26 cellular contexts compared by ENCODE assay signal in genomic region chr10:26221571-26221970, GRCh38. TPM values are rescaled to one million over a fixed set of nuclear protein-coding genes. Genes with fewer than 3 reads are reported as not detected.
"Had no signal": no experiment of that assay in that cellular context is flagged by ENCODE, and none has a peak within 500 bp of the region (broad histone marks: within the 10 kb centered on the region; RNA-seq: fewer than 3 reads in every experiment).

No MANE protein-coding gene starts in this region.

- H3K4me3 ChIP-seq: ovary, psoas muscle, stomach, testis had no signal

- H3K27me3 ChIP-seq: ovary, testis had no signal

- H3K27ac ChIP-seq: ovary, psoas muscle, stomach, testis had no signal

- DNase-seq: activated CD4-positive, alpha-beta T cell treated with anti-CD3 and anti-CD28 coated beads for 48 hours; activated CD4-positive, CD25-positive, alpha-beta regulatory T cell; activated CD8-positive, alpha-beta T cell treated with anti-CD3 and anti-CD28 coated beads for 36 hours; activated naive CD4-positive, alpha-beta T cell treated with Interleukin-2 at 50 U/mL for 16 hours; activated naive CD8-positive, alpha-beta T cell treated with anti-CD3 and anti-CD28 coated beads, Interleukin-2, amount 10 ng/mL, durations not matched to agents 7 days and 5 days; activated T-cell treated with anti-CD3 and anti-CD28 coated beads, Interleukin-2, amount 50 U/mL, for 24 hours; amygdala; central memory CD4-positive, alpha-beta T cell; dorsolateral prefrontal cortex; foreskin melanocyte; glutamatergic neuron; kidney glomerular epithelial cell; left ventricle myocardium superior; ovary; psoas muscle; right cardiac atrium; stimulated activated CD4-positive, alpha-beta T cell treated with anti-CD3 and anti-CD28 coated beads, Interleukin-15, amount 100 ng/mL, for 24 hours; stimulated activated CD4-positive, alpha-beta T cell treated with anti-CD3 and anti-CD28 coated beads, Interleukin-4, amount 100 ng/mL, for 1 hour; stomach; T-helper 1 cell; T-helper 9 cell; testis had no signal

- H3K4me1 ChIP-seq: psoas muscle had no signal

- H3K9me3 ChIP-seq: psoas muscle, stomach, testis had no signal

- H3K36me3 Mint-ChIP-seq: type B pancreatic cell had no signal

- H3K4me3 Mint-ChIP-seq: activated CD8-positive, alpha-beta T cell treated with anti-CD3 and anti-CD28 coated beads for 36 hours; activated naive CD8-positive, alpha-beta T cell treated with anti-CD3 and anti-CD28 coated beads, Interleukin-2, amount 10 ng/mL, durations not matched to agents 7 days and 5 days; activated T-cell treated with anti-CD3 and anti-CD28 coated beads, Interleukin-2, amount 50 U/mL, for 24 hours; type B pancreatic cell had no signal

- H3K36me3 ChIP-seq: ovary, stomach had no signal

- H3K27ac Mint-ChIP-seq: activated CD8-positive, alpha-beta T cell treated with anti-CD3 and anti-CD28 coated beads for 36 hours; activated naive CD8-positive, alpha-beta T cell treated with anti-CD3 and anti-CD28 coated beads, Interleukin-2, amount 10 ng/mL, durations not matched to agents 7 days and 5 days; activated T-cell treated with anti-CD3 and anti-CD28 coated beads, Interleukin-2, amount 50 U/mL, for 24 hours; activated T-helper 2 cell treated with anti-CD3 and anti-CD28 coated beads, Interferon-gamma antibody, Interleukin-2, Interleukin-4, amounts not matched to agents 10 μg/mL and 5 μg/mL and 100 μg/mL, durations not matched to agents 14 hours and 24 hours and 36 hours; type B pancreatic cell had no signal

- H3K9me3 Mint-ChIP-seq: activated CD8-positive, alpha-beta T cell treated with anti-CD3 and anti-CD28 coated beads for 36 hours; activated naive CD8-positive, alpha-beta T cell treated with anti-CD3 and anti-CD28 coated beads, Interleukin-2, amount 10 ng/mL, durations not matched to agents 7 days and 5 days; activated T-cell treated with anti-CD3 and anti-CD28 coated beads, Interleukin-2, amount 50 U/mL, for 24 hours; activated T-helper 2 cell treated with anti-CD3 and anti-CD28 coated beads, Interferon-gamma antibody, Interleukin-2, Interleukin-4, amounts not matched to agents 10 μg/mL and 5 μg/mL and 100 μg/mL, durations not matched to agents 14 hours and 24 hours and 36 hours; type B pancreatic cell had no signal

- ATAC-seq: activated CD8-positive, alpha-beta T cell treated with anti-CD3 and anti-CD28 coated beads for 36 hours; left ventricle myocardium superior; psoas muscle; right cardiac atrium had no signal

RNA-seq across cellular contexts. Expression of gene GAD2, which starts 5.0 kb away (rescaled TPM):
- total RNA-seq: activated CD8-positive, alpha-beta T cell treated with anti-CD3 and anti-CD28 coated beads for 36 hours; activated naive CD8-positive, alpha-beta T cell treated with anti-CD3 and anti-CD28 coated beads, Interleukin-2, amount 10 ng/mL, durations not matched to agents 7 days and 5 days; activated T-helper 2 cell treated with anti-CD3 and anti-CD28 coated beads, Interferon-gamma antibody, Interleukin-2, Interleukin-4, amounts not matched to agents 10 μg/mL and 5 μg/mL and 100 μg/mL, durations not matched to agents 14 hours and 24 hours and 36 hours; epithelial cell of proximal tubule; left ventricle myocardium superior; ovary; psoas muscle; right cardiac atrium; skeletal muscle tissue had no signal
- polyA plus RNA-seq: right cardiac atrium had no signal
